8 cellular contexts compared by ENCODE assay signal in the genomic region with DNA sequence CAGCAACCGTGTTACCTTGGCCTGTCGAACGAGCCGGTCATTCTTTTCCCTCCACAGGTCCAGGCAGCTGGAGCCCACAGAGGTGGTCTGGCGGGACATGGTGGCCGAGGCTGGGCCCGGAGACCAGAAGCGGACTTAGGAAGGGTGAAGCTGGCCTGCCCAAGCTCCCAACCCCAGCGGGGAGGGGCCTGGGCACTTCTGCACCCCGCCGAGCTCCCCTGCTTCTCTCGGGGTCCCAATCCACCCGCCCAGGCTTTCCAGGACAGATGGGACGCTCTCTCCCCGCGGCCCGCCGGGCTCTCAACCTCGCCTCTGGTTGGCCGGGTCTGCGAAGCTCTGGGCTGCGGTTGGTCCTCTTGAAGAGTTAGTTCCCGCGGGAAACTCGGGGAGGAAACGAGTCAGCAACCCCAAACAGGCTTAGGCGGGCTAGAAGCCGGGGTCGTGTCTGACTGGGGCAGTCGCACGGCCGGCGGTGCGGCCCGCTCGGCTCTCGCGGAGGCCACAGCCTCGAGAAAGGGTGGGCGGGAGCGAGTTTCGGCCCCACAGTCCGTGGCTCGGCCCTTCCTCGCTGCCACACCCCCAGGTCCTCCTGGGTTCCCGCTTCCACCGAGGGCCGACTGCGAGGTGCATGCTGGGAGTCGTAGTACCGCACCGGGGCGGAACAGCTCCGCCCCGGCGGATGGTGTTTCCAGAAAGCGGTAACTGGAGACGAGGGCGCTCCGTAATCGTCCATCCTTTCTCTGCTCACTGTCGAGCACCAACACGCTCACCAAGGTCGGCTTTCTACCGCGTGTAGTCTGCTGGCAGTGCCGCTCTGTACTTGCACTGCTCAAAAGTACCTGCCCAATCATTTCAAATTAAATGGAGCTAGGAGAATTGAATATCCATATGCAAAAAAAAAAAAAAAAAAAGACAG. TPM values are rescaled to one million over a fixed set of nuclear protein-coding genes. Genes with fewer than 3 reads are reported as not detected.
DNase-seq lines count a peak whose midpoint lies in the region; ATAC-seq and TF ChIP-seq lines count a peak whose summit lies in the region.

Gene FANCG (minus strand): TSS at position 517 of the 916 bp plus-strand sequence. CDS start 418 bp downstream, at position 99.

- H3K4me3 Mint-ChIP-seq in nephron: peak within 1 kb of the TSS; percentile 93 to 96 (median 94)
- peak within 1 kb of the TSS; percentile 90 for H3K4me3 Mint-ChIP-seq in stimulated activated naive CD8-positive, alpha-beta T cell treated with anti-CD3 and anti-CD28 coated beads, Interleukin-15, Interleukin-2, amounts not matched to agents 100 ng/mL and 50 ng/mL, for 24 hours

- peaks cover 11% of the 10 kb centered on the region for H3K36me3 Mint-ChIP-seq in nephron (ENCODE audit: low read depth)
- peaks cover 28% of the 10 kb centered on the region for H3K36me3 Mint-ChIP-seq in stimulated activated naive CD8-positive, alpha-beta T cell treated with anti-CD3 and anti-CD28 coated beads, Interleukin-15, Interleukin-2, amounts not matched to agents 100 ng/mL and 50 ng/mL, for 24 hours (ENCODE audit: low read depth)

- no peaks in the 10 kb centered on the region for H3K27me3 ChIP-seq in GM23248 (replicated peaks; ENCODE audit: insufficient read depth)
- no peaks in the 10 kb centered on the region for H3K27me3 ChIP-seq in RWPE2 (ENCODE audit: insufficient read depth, poor library complexity, severe bottlenecking)

- peak within 1 kb of the TSS; percentile 96 for H2AFZ ChIP-seq in GM23248

- H3K4me1 ChIP-seq in GM23248 (ENCODE audit: insufficient read depth) (peaks cover 13% of the 10 kb centered on the region), RWPE2 (ENCODE audit: insufficient read depth, poor library complexity, severe bottlenecking) (no peaks in the 10 kb centered on the region)

- H3K4me3 ChIP-seq in GM23248 (peak within 1 kb of the TSS; percentile 79), RWPE2 (ENCODE audit: severe bottlenecking) (peak within 1 kb of the TSS; percentile 86), fibroblast of the aortic adventitia (ENCODE audit: low read depth, low read length) (peak within 1 kb of the TSS; percentile 84)

- peaks cover 25% of the 10 kb centered on the region for H3K4me1 Mint-ChIP-seq in nephron
- H3K4me1 Mint-ChIP-seq in stimulated activated naive CD8-positive, alpha-beta T cell treated with anti-CD3 and anti-CD28 coated beads, Interleukin-15, Interleukin-2, amounts not matched to agents 100 ng/mL and 50 ng/mL, for 24 hours (ENCODE audit: low read depth): peaks cover 27% of the 10 kb centered on the region

- H3K9me2 ChIP-seq in GM23248 (ENCODE audit: insufficient read depth): no peaks in the 10 kb centered on the region

- H3K4me2 ChIP-seq in GM23248 (ENCODE audit: unreplicated experiment): peak within 1 kb of the TSS; percentile 98

- H3F3A ChIP-seq in GM23248 (ENCODE audit: insufficient read depth): peaks cover 7% of the 10 kb centered on the region; the same call in 1 of the 2 replicates

- no peaks in the 10 kb centered on the region for H4K20me1 ChIP-seq in GM23248 (ENCODE audit: insufficient read depth)

- no peaks in the 10 kb centered on the region for H3K9me3 Mint-ChIP-seq in nephron
- no peaks in the 10 kb centered on the region for H3K9me3 Mint-ChIP-seq in stimulated activated naive CD8-positive, alpha-beta T cell treated with anti-CD3 and anti-CD28 coated beads, Interleukin-15, Interleukin-2, amounts not matched to agents 100 ng/mL and 50 ng/mL, for 24 hours

- TF ChIP-seq CTCF in RWPE2 (IDR thresholded peaks at IDR 0.05; ENCODE audit: poor library complexity, severe bottlenecking) (no peak), fibroblast of the aortic adventitia (IDR thresholded peaks at IDR 0.05; ENCODE audit: insufficient read depth, low read length) (no peak), nephron (IDR thresholded peaks at IDR 0.05; ENCODE audit: unreplicated experiment in 3 of 3) (no peak)

- 0 to 1% methylated on average over 66 of the region's 67 CpGs for WGBS in GM23248 (ENCODE audit: low coverage in 1 of 2, low lambda C conversion rate in 2 of 2, missing lambda C conversion rate in 2 of 2), 2 experiments

- in situ Hi-C loops in GM23248 (cut with MboI): no loop called here

- ATAC-seq in RWPE2 (ENCODE audit: low read depth): peak; percentile 91

- peak within 1 kb of the TSS; percentile 83 for H3K9ac ChIP-seq in GM23248

- peak within 1 kb of the TSS; percentile 63 for H3K27ac ChIP-seq in GM23248
- H3K27ac ChIP-seq in RWPE2 (ENCODE audit: poor library complexity, severe bottlenecking): peak within 1 kb of the TSS; percentile 65

- DNase-seq in Daoy (ENCODE audit: low read depth) (peak; percentile 96), GM23248 (peak; percentile 97), LHCN-M2 (ENCODE audit: low read depth) (peak; percentile 91), RWPE2 (ENCODE audit: low spot score) (peak; percentile 93), fibroblast of the aortic adventitia (ENCODE audit: low read depth) (peak; percentile 88)
- DNase-seq in activated T-helper 9 cell treated with anti-CD3 and anti-CD28 coated beads, Interleukin-2, amount 50 U/mL, for 16 hours (ENCODE audit: low read depth): peak; percentile 74

- peaks cover 29% of the 10 kb centered on the region for H3K79me2 ChIP-seq in GM23248 (ENCODE audit: insufficient read depth)

- H3K36me3 ChIP-seq in GM23248 (ENCODE audit: low read depth) (no peaks in the 10 kb centered on the region), RWPE2 (ENCODE audit: low read depth) (peaks cover 28% of the 10 kb centered on the region)

- H3K9me3 ChIP-seq in GM23248 (ENCODE audit: low read depth) (no peaks in the 10 kb centered on the region), RWPE2 (ENCODE audit: severe bottlenecking) (no peaks in the 10 kb centered on the region)

- H3K27ac Mint-ChIP-seq in nephron: peak within 1 kb of the TSS; percentile 81 to 98 (median 93)
- H3K27ac Mint-ChIP-seq in stimulated activated naive CD8-positive, alpha-beta T cell treated with anti-CD3 and anti-CD28 coated beads, Interleukin-15, Interleukin-2, amounts not matched to agents 100 ng/mL and 50 ng/mL, for 24 hours: peak within 1 kb of the TSS; percentile 98

- no peaks in the 10 kb centered on the region for H3K27me3 Mint-ChIP-seq in nephron (ENCODE audit: low read depth)
- no peaks in the 10 kb centered on the region for H3K27me3 Mint-ChIP-seq in stimulated activated naive CD8-positive, alpha-beta T cell treated with anti-CD3 and anti-CD28 coated beads, Interleukin-15, Interleukin-2, amounts not matched to agents 100 ng/mL and 50 ng/mL, for 24 hours

RNA-seq across cellular contexts. Expression of gene FANCG, which starts in this region (rescaled TPM):
- total RNA-seq in Daoy (2014; rRNA removed; shearing (Covaris generic)): 43.0 and 48.1 TPM in 2 replicates
- 11.5 and 20.0 TPM in 2 replicates for total RNA-seq in GM23248 (2014; rRNA removed; shearing (Covaris generic))
- 15.3 and 15.8 TPM in 2 replicates for polyA plus RNA-seq in GM23248 (2016; fragmentation: Nextera tagmentation; extraction: Ambion mirVana)
- total RNA-seq in LHCN-M2 (2014; rRNA removed): 54.2 and 60.9 TPM in 2 replicates
- polyA plus RNA-seq in LHCN-M2 (2012): 34.1 TPM
- 16.2 and 32.2 TPM in 2 replicates for total RNA-seq in fibroblast of the aortic adventitia (ENCODE audit: low replicate concordance)

Comparison
In these comparisons a context has a peak if more than half of its experiments do, and no peak if none do; other contexts are left out.
1. Peak in every context shown above with its lines: DNase-seq, ATAC-seq, H3K4me3 ChIP-seq and H3K27ac ChIP-seq.